8 cellular contexts compared by ENCODE assay signal in genomic region chr17:76408037-76408849, GRCh38.
DNase-seq lines count a peak whose midpoint lies in the region; ATAC-seq and TF ChIP-seq lines count a peak whose summit lies in the region.

No MANE protein-coding gene starts in this region.

- H3K36me3 ChIP-seq in adipocyte (ENCODE audit: control insufficient read depth, insufficient read depth, low read length, severe bottlenecking), result peaks cover 13% of the 10 kb centered on the region

- TF ChIP-seq CTCF in GM10266 (IDR thresholded peaks at IDR 0.05; ENCODE audit: control insufficient read depth, insufficient read depth, low read depth, missing control alignments), result peak; percentile 88

- no peak overlapping the region for H3K9ac ChIP-seq in adipocyte (ENCODE audit: low read length)

- H3K27me3 ChIP-seq in adipocyte (replicated peaks; ENCODE audit: control insufficient read depth, insufficient read depth, low read length), result no peaks in the 10 kb centered on the region

- H3K4me3 ChIP-seq in adipocyte (ENCODE audit: low read length), result no peak overlapping the region

- no peaks in the 10 kb centered on the region for H3K9me3 ChIP-seq in adipocyte (ENCODE audit: control insufficient read depth, low read length)

- peaks cover 10% of the 10 kb centered on the region for H3K4me1 ChIP-seq in adipocyte (ENCODE audit: control insufficient read depth, insufficient read depth, low read length)

- peak; percentile 65 for DNase-seq in GM10266 (ENCODE audit: extremely low spot score)
- DNase-seq in NAMALWA (ENCODE audit: low spot score), result peak; percentile 85
- DNase-seq in T-helper 1 cell, result peak in 4 of 5 donors; percentile 50 to 69 (median 54)
- peak; percentile 69 for DNase-seq in adipocyte (ENCODE audit: low read depth)
- peak; percentile 57 for DNase-seq in inferior parietal cortex (ENCODE audit: extremely low spot score)
- peak; percentile 71 for DNase-seq in stimulated activated CD4-positive, alpha-beta T cell treated with anti-CD3 and anti-CD28 coated beads, Interleukin-4, amount 100 ng/mL, for 24 hours

- no peak for ATAC-seq in HG02973 (IDR thresholded peaks at IDR 0.05; ENCODE audit: unreplicated experiment)
- ATAC-seq in HG03175 (IDR thresholded peaks at IDR 0.05; ENCODE audit: unreplicated experiment), result no peak
